ENCODE assay signal across 24 cellular contexts in genomic region chr2:88530081-88530480, GRCh38.
"Had no signal": no experiment of that assay in that cellular context is flagged by ENCODE, and none has a peak within 500 bp of the region (broad histone marks: within the 10 kb centered on the region; RNA-seq: fewer than 3 reads in every experiment).

No MANE protein-coding gene starts in this region.

- H3K36me3 ChIP-seq: colonic mucosa, gastroesophageal sphincter, heart left ventricle, left lung, prostate gland, right atrium auricular region, sigmoid colon, tibial artery had no signal

- H3K9me3 Mint-ChIP-seq: dendritic cell treated with granulocyte-macrophage colony-stimulating factor and Interleukin-4, amounts not matched to agents 40 ng/mL and 50 ng/mL, for 4 days; stimulated activated memory B cell treated with anti-CD40 and anti-IgM and Interleukin-4, amounts not matched to agents 10 μg/mL and 1 μg/mL and 100 μg/mL, for 72 hours; type B pancreatic cell had no signal

- H3K4me1 Mint-ChIP-seq: naive thymus-derived CD4-positive, alpha-beta T cell; nephron progenitor cell; stimulated activated memory B cell treated with anti-CD40 and anti-IgM and Interleukin-4, amounts not matched to agents 10 μg/mL and 1 μg/mL and 100 μg/mL, for 72 hours had no signal

- H3K4me3 Mint-ChIP-seq: dendritic cell treated with granulocyte-macrophage colony-stimulating factor and Interleukin-4, amounts not matched to agents 40 ng/mL and 50 ng/mL, for 4 days; naive thymus-derived CD4-positive, alpha-beta T cell; nephron progenitor cell; stimulated activated memory B cell treated with anti-CD40 and anti-IgM and Interleukin-4, amounts not matched to agents 10 μg/mL and 1 μg/mL and 100 μg/mL, for 72 hours; type B pancreatic cell had no signal

- DNase-seq: colonic mucosa; effector CD8-positive, alpha-beta T cell; heart left ventricle; left cardiac atrium; left lung; mesendoderm; midbrain; naive thymus-derived CD4-positive, alpha-beta T cell; nephron progenitor cell; nucleus accumbens; sigmoid colon; stimulated activated CD4-positive, alpha-beta T cell treated with anti-CD3 and anti-CD28 coated beads, Interleukin-2, amount 100 ng/mL, for 24 hours; stimulated activated CD4-positive, alpha-beta T cell treated with anti-CD3 and anti-CD28 coated beads, Interleukin-4, amount 100 ng/mL, for 4 hours; stimulated activated naive CD8-positive, alpha-beta T cell treated with anti-CD3 and anti-CD28 coated beads, Interleukin-15, Interleukin-2, amounts not matched to agents 100 U/mL and 50 U/mL, for 24 hours; substantia nigra; testis; tibial artery had no signal

- H3K36me3 Mint-ChIP-seq: naive thymus-derived CD4-positive, alpha-beta T cell; stimulated activated memory B cell treated with anti-CD40 and anti-IgM and Interleukin-4, amounts not matched to agents 10 μg/mL and 1 μg/mL and 100 μg/mL, for 72 hours; type B pancreatic cell had no signal

- H3K27me3 Mint-ChIP-seq: dendritic cell treated with granulocyte-macrophage colony-stimulating factor and Interleukin-4, amounts not matched to agents 40 ng/mL and 50 ng/mL, for 4 days; stimulated activated memory B cell treated with anti-CD40 and anti-IgM and Interleukin-4, amounts not matched to agents 10 μg/mL and 1 μg/mL and 100 μg/mL, for 72 hours; type B pancreatic cell had no signal

- H3K4me3 ChIP-seq: colonic mucosa, gastroesophageal sphincter, heart left ventricle, hepatocyte, left lung, prostate gland, right atrium auricular region, sigmoid colon, testis, tibial artery had no signal

- H3K4me1 ChIP-seq: colonic mucosa, gastroesophageal sphincter, heart left ventricle, left lung, prostate gland, right atrium auricular region, sigmoid colon, testis, tibial artery had no signal

- ATAC-seq: gastroesophageal sphincter; heart left ventricle; left cardiac atrium; left lung; naive thymus-derived CD4-positive, alpha-beta T cell; stimulated activated memory B cell treated with anti-CD40 and anti-IgM and Interleukin-4, amounts not matched to agents 10 μg/mL and 1 μg/mL and 100 μg/mL, for 72 hours; stimulated activated naive CD8-positive, alpha-beta T cell treated with anti-CD3 and anti-CD28 coated beads, Interleukin-15, Interleukin-2, amounts not matched to agents 100 U/mL and 50 U/mL, for 24 hours had no signal

- H3K27ac Mint-ChIP-seq: dendritic cell treated with granulocyte-macrophage colony-stimulating factor and Interleukin-4, amounts not matched to agents 40 ng/mL and 50 ng/mL, for 4 days; naive thymus-derived CD4-positive, alpha-beta T cell; nephron progenitor cell; stimulated activated memory B cell treated with anti-CD40 and anti-IgM and Interleukin-4, amounts not matched to agents 10 μg/mL and 1 μg/mL and 100 μg/mL, for 72 hours; type B pancreatic cell had no signal

- H3K27me3 ChIP-seq: colonic mucosa, hepatocyte, left lung, right atrium auricular region, sigmoid colon, testis, tibial artery had no signal

- H3K9me3 ChIP-seq: colonic mucosa, gastroesophageal sphincter, heart left ventricle, left lung, prostate gland, right atrium auricular region, sigmoid colon, testis, tibial artery had no signal
